In the genomic region with DNA sequence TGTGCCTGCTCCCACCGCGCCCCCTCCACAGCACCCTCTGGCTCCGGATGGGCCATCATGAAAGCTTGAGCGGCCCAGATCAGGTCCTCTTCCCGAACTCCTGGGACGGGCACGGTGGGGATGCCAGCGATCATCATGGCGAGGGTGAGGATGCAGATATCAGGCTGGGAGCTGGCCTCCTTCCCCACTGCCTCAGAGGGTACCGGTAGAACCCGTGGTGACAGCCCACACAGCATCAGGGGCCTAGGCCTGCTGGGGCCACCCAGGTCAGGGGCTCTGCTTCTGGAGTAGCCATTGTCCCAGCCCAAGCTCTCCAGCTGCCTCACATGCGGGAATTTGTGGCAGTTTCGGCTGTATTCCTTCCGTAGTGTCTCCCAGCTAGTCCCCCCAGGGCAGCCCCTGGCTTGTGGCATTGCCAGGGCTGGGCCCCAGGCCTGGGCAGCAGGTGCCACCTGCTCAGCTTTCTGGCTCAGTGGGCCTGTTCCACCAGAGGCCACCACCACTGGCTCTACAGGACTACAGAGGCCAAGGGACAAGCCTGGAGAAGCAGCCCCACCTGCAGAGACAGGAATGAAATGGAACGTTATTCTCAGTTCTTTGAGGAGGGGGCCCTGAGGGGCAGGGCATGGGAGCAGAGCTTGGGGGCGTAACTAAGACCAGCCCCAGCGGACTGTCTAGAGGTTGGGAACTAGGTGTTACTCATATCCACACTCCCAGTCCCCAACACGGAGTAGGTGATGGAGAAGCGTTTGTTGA, we compare ENCODE assay signal across 1 cellular context.
TF ChIP-seq lines count a peak whose summit lies in the region.

No MANE protein-coding gene starts in this region.

TF ChIP-seq in GM12878, 131 proteins besides CTCF, POLR2A, EP300 and RAD21:
- TF ChIP-seq ZSCAN29 (IDR thresholded peaks at IDR 0.05) = no peak
- TF ChIP-seq, protein P1, sequence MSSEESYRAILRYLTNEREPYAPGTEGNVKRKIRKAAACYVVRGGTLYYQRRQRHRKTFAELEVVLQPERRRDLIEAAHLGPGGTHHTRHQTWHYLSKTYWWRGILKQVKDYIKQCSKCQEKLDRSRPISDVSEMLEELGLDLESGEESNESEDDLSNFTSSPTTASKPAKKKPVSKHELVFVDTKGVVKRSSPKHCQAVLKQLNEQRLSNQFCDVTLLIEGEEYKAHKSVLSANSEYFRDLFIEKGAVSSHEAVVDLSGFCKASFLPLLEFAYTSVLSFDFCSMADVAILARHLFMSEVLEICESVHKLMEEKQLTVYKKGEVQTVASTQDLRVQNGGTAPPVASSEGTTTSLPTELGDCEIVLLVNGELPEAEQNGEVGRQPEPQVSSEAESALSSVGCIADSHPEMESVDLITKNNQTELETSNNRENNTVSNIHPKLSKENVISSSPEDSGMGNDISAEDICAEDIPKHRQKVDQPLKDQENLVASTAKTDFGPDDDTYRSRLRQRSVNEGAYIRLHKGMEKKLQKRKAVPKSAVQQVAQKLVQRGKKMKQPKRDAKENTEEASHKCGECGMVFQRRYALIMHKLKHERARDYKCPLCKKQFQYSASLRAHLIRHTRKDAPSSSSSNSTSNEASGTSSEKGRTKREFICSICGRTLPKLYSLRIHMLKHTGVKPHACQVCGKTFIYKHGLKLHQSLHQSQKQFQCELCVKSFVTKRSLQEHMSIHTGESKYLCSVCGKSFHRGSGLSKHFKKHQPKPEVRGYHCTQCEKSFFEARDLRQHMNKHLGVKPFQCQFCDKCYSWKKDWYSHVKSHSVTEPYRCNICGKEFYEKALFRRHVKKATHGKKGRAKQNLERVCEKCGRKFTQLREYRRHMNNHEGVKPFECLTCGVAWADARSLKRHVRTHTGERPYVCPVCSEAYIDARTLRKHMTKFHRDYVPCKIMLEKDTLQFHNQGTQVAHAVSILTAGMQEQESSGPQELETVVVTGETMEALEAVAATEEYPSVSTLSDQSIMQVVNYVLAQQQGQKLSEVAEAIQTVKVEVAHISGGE (CRISPR knock-in tag; IDR thresholded peaks at IDR 0.05) = no peak
- TF ChIP-seq TBL1XR1 (IDR thresholded peaks at IDR 0.05; ENCODE audit: low read depth, low read length) = no peak
- TF ChIP-seq HDAC6 (IDR thresholded peaks at IDR 0.05; ENCODE audit: unreplicated experiment) = no peak
- TF ChIP-seq, protein P2, sequence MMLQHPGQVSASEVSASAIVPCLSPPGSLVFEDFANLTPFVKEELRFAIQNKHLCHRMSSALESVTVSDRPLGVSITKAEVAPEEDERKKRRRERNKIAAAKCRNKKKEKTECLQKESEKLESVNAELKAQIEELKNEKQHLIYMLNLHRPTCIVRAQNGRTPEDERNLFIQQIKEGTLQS (IDR thresholded peaks at IDR 0.05; ENCODE audit: borderline replicate concordance, extremely low read depth, low read depth, low read length) = no peak
- no peak for TF ChIP-seq RELA (IDR thresholded peaks at IDR 0.05; ENCODE audit: borderline replicate concordance, partially characterized antibody)
- TF ChIP-seq TAF1 (IDR thresholded peaks at IDR 0.05; ENCODE audit: borderline replicate concordance, low read depth, low read length) = no peak
- TF ChIP-seq POLR2AphosphoS2 (IDR thresholded peaks at IDR 0.05; ENCODE audit: low read depth, low read length) = no peak
- TF ChIP-seq, protein P3, sequence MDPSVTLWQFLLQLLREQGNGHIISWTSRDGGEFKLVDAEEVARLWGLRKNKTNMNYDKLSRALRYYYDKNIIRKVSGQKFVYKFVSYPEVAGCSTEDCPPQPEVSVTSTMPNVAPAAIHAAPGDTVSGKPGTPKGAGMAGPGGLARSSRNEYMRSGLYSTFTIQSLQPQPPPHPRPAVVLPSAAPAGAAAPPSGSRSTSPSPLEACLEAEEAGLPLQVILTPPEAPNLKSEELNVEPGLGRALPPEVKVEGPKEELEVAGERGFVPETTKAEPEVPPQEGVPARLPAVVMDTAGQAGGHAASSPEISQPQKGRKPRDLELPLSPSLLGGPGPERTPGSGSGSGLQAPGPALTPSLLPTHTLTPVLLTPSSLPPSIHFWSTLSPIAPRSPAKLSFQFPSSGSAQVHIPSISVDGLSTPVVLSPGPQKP (IDR thresholded peaks at IDR 0.05; ENCODE audit: low read depth, low read length) = no peak
- TF ChIP-seq MYC (IDR thresholded peaks at IDR 0.05; ENCODE audit: insufficient read depth, insufficient read length, insufficient replicate concordance, low read length, severe bottlenecking) = no peak
- TF ChIP-seq TARDBP (IDR thresholded peaks at IDR 0.05; ENCODE audit: borderline replicate concordance) = no peak
- no peak for TF ChIP-seq SREBF1 (IDR thresholded peaks at IDR 0.05; ENCODE audit: low read length)
- no peak for TF ChIP-seq ZNF384 (IDR thresholded peaks at IDR 0.05; ENCODE audit: borderline replicate concordance, low read depth, low read length)
- TF ChIP-seq GATAD2B (conservative IDR thresholded peaks at IDR 0.05; ENCODE audit: low read depth) = no peak
- no peak for TF ChIP-seq SP1 (IDR thresholded peaks at IDR 0.05; ENCODE audit: low read depth, low read length)
- TF ChIP-seq KLF5 (IDR thresholded peaks at IDR 0.05; ENCODE audit: partially characterized antibody) = no peak
- TF ChIP-seq SMAD1 (IDR thresholded peaks at IDR 0.05; ENCODE audit: low read depth, partially characterized antibody) = no peak
- TF ChIP-seq MEF2B (IDR thresholded peaks at IDR 0.05; ENCODE audit: partially characterized antibody, poor library complexity, severe bottlenecking) = no peak
